In genomic region chr16:30747331-30747730, GRCh38 we compare ENCODE assay signal across 7 cellular contexts. TPM values are rescaled to one million over a fixed set of nuclear protein-coding genes. Genes with fewer than 3 reads are reported as not detected.
DNase-seq lines count a peak whose midpoint lies in the region; ATAC-seq and TF ChIP-seq lines count a peak whose summit lies in the region.

No MANE protein-coding gene starts in this region.

- peaks cover 21% of the 10 kb centered on the region for H3K79me2 ChIP-seq in HCT116 (ENCODE audit: insufficient read depth, low read length)

- H3K9me2 ChIP-seq in HCT116 (ENCODE audit: insufficient read depth), result no peaks in the 10 kb centered on the region

- peak overlapping the region; percentile 83 for H3K9ac ChIP-seq in HCT116 (ENCODE audit: low read length)

- H2AFZ ChIP-seq in HCT116 (ENCODE audit: low read depth, low read length, poor library complexity, severe bottlenecking), result no peak overlapping the region

- H3K9me3 ChIP-seq in HCT116 (ENCODE audit: control insufficient read depth in 1 of 2, insufficient read depth in 1 of 2, low read depth in 1 of 2, low read length in 2 of 2), result no peaks in the 10 kb centered on the region
- no peaks in the 10 kb centered on the region for H3K9me3 ChIP-seq in spleen

- H3K4me1 Mint-ChIP-seq in glutamatergic neuron (ENCODE audit: low read depth, unreplicated experiment), result peaks cover 4% of the 10 kb centered on the region

- peaks cover 9% of the 10 kb centered on the region for H3K27me3 Mint-ChIP-seq in glutamatergic neuron (ENCODE audit: unreplicated experiment)

- WGBS in spleen, 5 donors, result 52 to 64% (median 59%) methylated on average over 3 of the region's 3 CpGs

- CTCF ChIA-PET in HCT116 (lab: Charles Lee), result interaction anchor here (0.7 to 1.4 kb wide), 3 partner anchors 67 to 317 kb away, joined by 3 to 5 read pairs (median 3); partner anchors contain the start of gene DCTPP1

- H3K4me3 ChIP-seq in HCT116 (replicated peaks in 1 of 2; ENCODE audit: low read depth in 1 of 2, low read length in 2 of 2), result peak overlapping the region; percentile 37 to 69
- H3K4me3 ChIP-seq in spleen, result peak overlapping the region in 5 of 8 donors; percentile 68 to 94 (median 86)

- BruUV-seq in HCT116 (replicated peaks; lab: Mats Ljungman, UMichigan), result no TSS peak

- TF ChIP-seq RAD21 in HCT116 (IDR thresholded peaks at IDR 0.05; ENCODE audit: low read depth), result no peak

- H3K36me3 ChIP-seq in HCT116 (ENCODE audit: control insufficient read depth in 1 of 2, insufficient read depth in 2 of 2, low read length in 2 of 2), result peaks cover 13 to 26% of the 10 kb centered on the region in 2 experiments; a peak in 3 of 4 replicates
- H3K36me3 ChIP-seq in spleen, result peaks cover 0 to 52% (median 31%) of the 10 kb centered on the region in 6 donors

- H3K4me2 ChIP-seq in HCT116 (ENCODE audit: low read length), result peak overlapping the region; percentile 88

- H3K9me3 Mint-ChIP-seq in glutamatergic neuron (ENCODE audit: unreplicated experiment), result peaks cover 12% of the 10 kb centered on the region

- peak overlapping the region; percentile 88 for H3K4me3 Mint-ChIP-seq in glutamatergic neuron (ENCODE audit: unreplicated experiment)

- POLR2A ChIA-PET in HCT116 (lab: Charles Lee), result interaction anchor here (0.8 to 1.5 kb wide), 3 partner anchors 13 to 58 kb away, joined by 3 to 7 read pairs (median 7); no protein-coding TSS in a partner anchor

- intact Hi-C loops in HCT116 (cut with micrococcal nuclease), result no loop called here
- intact Hi-C loops in spleen (cut with DNase I; ENCODE audit: low total_unique reads), result no loop called here

- peak overlapping the region; percentile 17 for H3K27ac Mint-ChIP-seq in glutamatergic neuron (ENCODE audit: unreplicated experiment)

- DNase-seq in HCT116 (ENCODE audit: low read depth, low spot score) (no peak), glutamatergic neuron (no peak), spleen (no peak), DMS79 treated with DMSO at 0.1 percent for 48 hours (lab: John Stamatoyannopoulos, UW) (no peak)

- no peak for TF ChIP-seq POLR2A in HCT116 (IDR thresholded peaks at IDR 0.05; ENCODE audit: borderline replicate concordance, extremely low read depth, insufficient read depth, insufficient read length)
- TF ChIP-seq POLR2A in spleen (IDR thresholded peaks at IDR 0.05), result no peak

- ATAC-seq in HCT116 (no peak), GM19324 (IDR thresholded peaks at IDR 0.05; ENCODE audit: low FRiP score, unreplicated experiment) (no peak), GM21360 (IDR thresholded peaks at IDR 0.05; ENCODE audit: unreplicated experiment) (no peak)

- H3K27ac ChIP-seq in HCT116 (ENCODE audit: low read depth, low read length) (peak overlapping the region; percentile 69), VCaP (peak overlapping the region; percentile 52), spleen (peak overlapping the region; percentile 66 to 91 (median 82))

- H3K4me1 ChIP-seq in HCT116 (ENCODE audit: control insufficient read depth in 1 of 2, insufficient read depth in 2 of 2, low read length in 2 of 2), result peaks cover 8 to 16% of the 10 kb centered on the region in 2 experiments; a peak in 3 of 4 replicates
- peaks cover 0 to 31% (median 22%) of the 10 kb centered on the region in 6 donors for H3K4me1 ChIP-seq in spleen

- RAD21 ChIA-PET in HCT116 (lab: Charles Lee; ENCODE audit: low non-redundant PET in 1 of 2, low total read pairs in 2 of 2, uncharacterized antibody in 2 of 2, unreplicated experiment in 2 of 2), result no interaction called here

- TF ChIP-seq CTCF in HCT116 (IDR thresholded peaks at IDR 0.05 in 2 of 3, conservative IDR thresholded peaks at IDR 0.05 in 1 of 3; ENCODE audit: borderline replicate concordance in 1 of 3, insufficient read depth in 1 of 3, low read depth in 2 of 3, low read length in 2 of 3) (no peak), VCaP (conservative IDR thresholded peaks at IDR 0.05) (no peak), glutamatergic neuron (IDR thresholded peaks at IDR 0.05; ENCODE audit: partially characterized antibody, unreplicated experiment) (no peak), spleen (IDR thresholded peaks at IDR 0.05 in 8 of 11, conservative IDR thresholded peaks at IDR 0.05 in 3 of 11) (no peak)

- H3K27me3 ChIP-seq in HCT116 (ENCODE audit: insufficient read depth, low read length) (no peaks in the 10 kb centered on the region), spleen (replicated peaks in 1 of 7) (no peaks in the 10 kb centered on the region)

- H4K20me1 ChIP-seq in HCT116 (ENCODE audit: insufficient read depth), result no peaks in the 10 kb centered on the region

- H3K36me3 Mint-ChIP-seq in glutamatergic neuron (ENCODE audit: unreplicated experiment), result peaks cover 4% of the 10 kb centered on the region

TF ChIP-seq in HCT116, 20 proteins besides CTCF, POLR2A, EP300 and RAD21 (continues in another document):
- TF ChIP-seq SP1 (IDR thresholded peaks at IDR 0.05; ENCODE audit: low read depth) (no peak), ATF3 (IDR thresholded peaks at IDR 0.05) (no peak), EGR1 (IDR thresholded peaks at IDR 0.05; ENCODE audit: low read depth) (no peak), TCF7L2 (IDR thresholded peaks at IDR 0.05; ENCODE audit: borderline replicate concordance, extremely low read depth, insufficient read depth, insufficient read length) (no peak), CEBPB (IDR thresholded peaks at IDR 0.05; ENCODE audit: low read depth) (no peak), REST (IDR thresholded peaks at IDR 0.05; ENCODE audit: low read depth) (no peak), SIN3A (IDR thresholded peaks at IDR 0.05; ENCODE audit: low read depth) (no peak), ZBTB33 (IDR thresholded peaks at IDR 0.05; ENCODE audit: extremely low read depth, insufficient replicate concordance, low read length) (no peak)

RNA-seq across cellular contexts. Expression of gene PHKG2, which starts 0.9 kb away (rescaled TPM):
- total RNA-seq in HCT116 (2021; ENCODE audit: unreplicated experiment) (32.6 TPM), glutamatergic neuron (ENCODE audit: unreplicated experiment) (32.6 TPM), spleen (10 to 100 TPM; 28.5 to 36.7 (median 34.0) TPM)
- polyA plus RNA-seq in HCT116 (2012), result 26.1 and 28.6 TPM in 2 replicates
- 10 to 100 TPM; 30.3 to 51.6 (median 42.8) TPM for polyA plus RNA-seq in spleen

RNA-seq across cellular contexts. Expression of gene CFAP119, which starts 14.5 kb away (rescaled TPM):
- total RNA-seq in HCT116 (2021; ENCODE audit: unreplicated experiment), result 12.6 TPM
- 8.8 and 10.3 TPM in 2 replicates for polyA plus RNA-seq in HCT116 (2012)
- total RNA-seq in glutamatergic neuron (ENCODE audit: unreplicated experiment), result 10.9 TPM
- total RNA-seq in spleen, result 1 to 10 TPM; 3.1 to 7.2 (median 4.1) TPM
- polyA plus RNA-seq in spleen, result 10 to 100 TPM in 1 of 3 donors, 1 to 10 TPM in 2; 8.2 to 15.5 (median 8.3) TPM

RNA-seq across cellular contexts. Expression of gene RNF40, which starts 14.8 kb away (rescaled TPM):
- total RNA-seq in HCT116 (2021; ENCODE audit: unreplicated experiment), result 90.3 TPM
- polyA plus RNA-seq in HCT116 (2012), result 58.1 and 67.6 TPM in 2 replicates
- total RNA-seq in glutamatergic neuron (ENCODE audit: unreplicated experiment), result 182 TPM
- 100 to 1,000 TPM in 2 of 7 donors, 10 to 100 TPM in 5; 65.9 to 111 (median 88.8) TPM for total RNA-seq in spleen
- polyA plus RNA-seq in spleen, result 10 to 100 TPM; 38.1 to 63.9 (median 50.0) TPM

RNA-seq across cellular contexts. Expression of gene ZNF629, which starts 39.7 kb away (rescaled TPM):
- 18.4 TPM for total RNA-seq in HCT116 (2021; ENCODE audit: unreplicated experiment)
- 7.7 and 10.2 TPM in 2 replicates for polyA plus RNA-seq in HCT116 (2012)
- 42.5 TPM for total RNA-seq in glutamatergic neuron (ENCODE audit: unreplicated experiment)
- total RNA-seq in spleen, result 10 to 100 TPM in 5 of 7 donors, 1 to 10 TPM in 2; 7.6 to 13.9 (median 12.5) TPM
- polyA plus RNA-seq in spleen, result 1 to 10 TPM; 1.3 to 3.1 (median 1.7) TPM

RNA-seq across cellular contexts. Expression of gene SRCAP, which starts 48.4 kb away (rescaled TPM):
- 59.6 TPM for total RNA-seq in HCT116 (2021; ENCODE audit: unreplicated experiment)
- 21.9 and 22.7 TPM in 2 replicates for polyA plus RNA-seq in HCT116 (2012)
- total RNA-seq in glutamatergic neuron (ENCODE audit: unreplicated experiment), result 60.1 TPM
- total RNA-seq in spleen, result 10 to 100 TPM; 52.8 to 85.7 (median 72.7) TPM
- 10 to 100 TPM in 1 of 3 donors, 1 to 10 TPM in 2; 1.2 to 19.0 (median 1.4) TPM for polyA plus RNA-seq in spleen
